ENCODE assay signal across 8 cellular contexts in genomic region chr1:219173758-219174671, GRCh38. TPM values are rescaled to one million over a fixed set of nuclear protein-coding genes. Genes with fewer than 3 reads are reported as not detected.
A peak's percentile ranks its signal among the peaks of the same experiment; 100 is the strongest.
DNase-seq lines count a peak whose midpoint lies in the region; ATAC-seq and TF ChIP-seq lines count a peak whose summit lies in the region.

Gene LYPLAL1, plus strand, starts transcription at chr1:219173878. Its CDS starts 13 bp downstream, at chr1:219173891.

- H3K27ac ChIP-seq in right cardiac atrium (ENCODE audit: low read length), result peak within 1 kb of the TSS; percentile 95
- peak within 1 kb of the TSS; percentile 95 to 97 for H3K27ac ChIP-seq in uterus

- H3K4me1 ChIP-seq in right cardiac atrium (ENCODE audit: control insufficient read depth, insufficient read depth, low read length) (peaks cover 3% of the 10 kb centered on the region), uterus (no peaks in the 10 kb centered on the region)

- H3K36me3 ChIP-seq in uterus, result no peaks in the 10 kb centered on the region

- ATAC-seq in GM18498 (IDR thresholded peaks at IDR 0.05; ENCODE audit: unreplicated experiment) (peak; percentile 79), HG02884 (IDR thresholded peaks at IDR 0.05; ENCODE audit: unreplicated experiment) (peak; percentile 59), right cardiac atrium (peak; percentile 98)

- H3K4me3 ChIP-seq in right cardiac atrium (ENCODE audit: low read length), result peak within 1 kb of the TSS; percentile 56
- H3K4me3 ChIP-seq in uterus, result peak within 1 kb of the TSS; percentile 75 to 76

- TF ChIP-seq POLR2A in uterus (IDR thresholded peaks at IDR 0.05), result peak; percentile 79 to 94

- TF ChIP-seq CTCF in uterus (IDR thresholded peaks at IDR 0.05), result peak in 2 of 4 experiments; percentile 4 to 10

- intact Hi-C loops in T-helper 2 cell treated with Interferon-gamma antibody and Interleukin-4, amounts not matched to agents 100 ng/mL and 5 ng/mL, for 36 hours (cut with micrococcal nuclease), result loop anchor here (1.0 to 10.0 kb wide), 7 partner anchors 15 to 1542 kb away; partner anchors contain the start of genes EPRS1, GPATCH2, RAB3GAP2 and RRP15
- intact Hi-C loops in right cardiac atrium (cut with DNase I), result no loop called here
- intact Hi-C loops in uterus (cut with DNase I; ENCODE audit: low total_unique reads), result no loop called here

- H3K9me3 ChIP-seq in right cardiac atrium (ENCODE audit: control insufficient read depth, low read length) (no peaks in the 10 kb centered on the region), uterus (no peaks in the 10 kb centered on the region)

- DNase-seq in NCI-H1694 treated with DMSO at 0.1 percent for 48 hours (lab: John Stamatoyannopoulos, UW), result peak; percentile 63
- DNase-seq in anterior cingulate cortex (lab: John Stamatoyannopoulos, UW), result peak in 57 of 58 donors; percentile 40 to 90 (median 82)
- DNase-seq in right cardiac atrium, result peak; percentile 92 to 97 (median 97)
- peak; percentile 88 for DNase-seq in putamen (ENCODE audit: low spot score)
- peak; percentile 86 to 92 for DNase-seq in uterus

- H3K27me3 ChIP-seq in right cardiac atrium (ENCODE audit: control insufficient read depth, insufficient read depth), result no peaks in the 10 kb centered on the region
- no peaks in the 10 kb centered on the region for H3K27me3 ChIP-seq in uterus

- WGBS in right cardiac atrium, result 1% methylated on average over 51 of the region's 51 CpGs

RNA-seq across cellular contexts. Expression of gene LYPLAL1, which starts in this region (rescaled TPM):
- 15.8 and 19.4 TPM in 2 replicates for total RNA-seq in T-helper 2 cell treated with Interferon-gamma antibody and Interleukin-4, amounts not matched to agents 100 ng/mL and 5 ng/mL, for 36 hours
- total RNA-seq in right cardiac atrium, result 10 to 100 TPM; 52.6 to 84.2 (median 58.2) TPM
- 45.8 TPM for polyA plus RNA-seq in right cardiac atrium
- 10 to 100 TPM; 25.6 to 64.9 (median 49.9) TPM for total RNA-seq in uterus

Comparison
In these comparisons a context has a peak if more than half of its experiments do, and no peak if none do; other contexts are left out.
1. Peak in every context shown above with its lines: DNase-seq, ATAC-seq, H3K4me3 ChIP-seq and H3K27ac ChIP-seq.